ENCODE assay signal across 9 cellular contexts in genomic region chr10:79073784-79074432, GRCh38. TPM values are rescaled to one million over a fixed set of nuclear protein-coding genes. Genes with fewer than 3 reads are reported as not detected.
DNase-seq lines count a peak whose midpoint lies in the region; ATAC-seq and TF ChIP-seq lines count a peak whose summit lies in the region.
"Had no signal": no experiment of that assay in that cellular context is flagged by ENCODE, and none has a peak within 500 bp of the region (broad histone marks: within the 10 kb centered on the region; RNA-seq: fewer than 3 reads in every experiment).

No MANE protein-coding gene starts in this region.

- intact Hi-C loops in esophagus muscularis mucosa (cut with DNase I) = loop anchor here (5.0 kb wide), 1 partner anchor 73 kb away; no protein-coding TSS in a partner anchor

- no peaks in the 10 kb centered on the region for H3K27me3 ChIP-seq in esophagus muscularis mucosa
- 0 out of 2 replicates have a peak, but pooled peaks cover 3% of the 10 kb centered on the region for H3K27me3 ChIP-seq in Karpas-422 (ENCODE audit: low read length)

- no peak for TF ChIP-seq POLR2A in esophagus muscularis mucosa (IDR thresholded peaks at IDR 0.05; ENCODE audit: low read depth)

- H3K4me2 ChIP-seq in Karpas-422 (ENCODE audit: low read depth, low read length, poor library complexity, severe bottlenecking) = no peak overlapping the region

- H3K9ac ChIP-seq in Karpas-422 (ENCODE audit: low read length) = no peak overlapping the region

- no peaks in the 10 kb centered on the region for H3K79me2 ChIP-seq in Karpas-422 (ENCODE audit: low read length)

- peak overlapping the region; percentile 97 to 100 (median 99) for H3K27ac ChIP-seq in esophagus muscularis mucosa (replicated peaks in 1 of 4)
- no peak overlapping the region for H3K27ac ChIP-seq in Karpas-422 (ENCODE audit: low read length)

- no peaks in the 10 kb centered on the region for H3K27me3 Mint-ChIP-seq in activated T-helper 17 cell treated with anti-CD3 and anti-CD28 coated beads, Interleukin-2, amount 50 U/mL, for 72 hours

- no peaks in the 10 kb centered on the region for H3K9me2 ChIP-seq in Karpas-422 (replicated peaks; ENCODE audit: insufficient read depth, low read length)

- H3K36me3 ChIP-seq in esophagus muscularis mucosa (no peaks in the 10 kb centered on the region), Karpas-422 (ENCODE audit: insufficient read depth, low read length) (no peaks in the 10 kb centered on the region)

- no peak overlapping the region for H3K27ac Mint-ChIP-seq in activated T-helper 17 cell treated with anti-CD3 and anti-CD28 coated beads, Interleukin-2, amount 50 U/mL, for 72 hours
- H3K27ac Mint-ChIP-seq: T-helper 1 cell treated with Interleukin-12 subunit alpha and Interleukin-12 subunit beta and Interleukin-4 antibody, amounts not matched to agents 30 μg/mL and 1 μg/mL, for 36 hours had no signal

- no peaks in the 10 kb centered on the region for H3K9me3 ChIP-seq in esophagus muscularis mucosa
- H3K9me3 ChIP-seq in Karpas-422 (ENCODE audit: low read length) = no peaks in the 10 kb centered on the region

- H3K36me3 Mint-ChIP-seq in activated T-helper 17 cell treated with anti-CD3 and anti-CD28 coated beads, Interleukin-2, amount 50 U/mL, for 72 hours (ENCODE audit: low read depth) = peaks cover 10% of the 10 kb centered on the region

- H2AFZ ChIP-seq in Karpas-422 (ENCODE audit: low read length) = no peak overlapping the region

- no peak for ATAC-seq in omental fat pad (ENCODE audit: low FRiP score)
- ATAC-seq in HG03095 (IDR thresholded peaks at IDR 0.05; ENCODE audit: unreplicated experiment) = no peak
- no peak for ATAC-seq in activated T-helper 17 cell treated with anti-CD3 and anti-CD28 coated beads, Interleukin-2, amount 50 U/mL, for 72 hours (replicated peaks)

- H4K20me1 ChIP-seq in Karpas-422 (ENCODE audit: insufficient read depth, low read depth, low read length) = peaks cover 66% of the 10 kb centered on the region

- H3K4me1 Mint-ChIP-seq in activated T-helper 17 cell treated with anti-CD3 and anti-CD28 coated beads, Interleukin-2, amount 50 U/mL, for 72 hours = peaks cover 3% of the 10 kb centered on the region

- H3K9me3 Mint-ChIP-seq in activated T-helper 17 cell treated with anti-CD3 and anti-CD28 coated beads, Interleukin-2, amount 50 U/mL, for 72 hours = no peaks in the 10 kb centered on the region
- H3K9me3 Mint-ChIP-seq: T-helper 1 cell treated with Interleukin-12 subunit alpha and Interleukin-12 subunit beta and Interleukin-4 antibody, amounts not matched to agents 30 μg/mL and 1 μg/mL, for 36 hours had no signal

- no peak overlapping the region for H3K4me3 ChIP-seq in AG10803 (ENCODE audit: low read length)
- peak overlapping the region; percentile 29 for H3K4me3 ChIP-seq in LNCaP clone FGC (ENCODE audit: low read depth, low read length)
- peak overlapping the region; percentile 27 to 97 (median 32) for H3K4me3 ChIP-seq in esophagus muscularis mucosa
- H3K4me3 ChIP-seq in Karpas-422 (ENCODE audit: low read length) = no peak overlapping the region

- no peak for TF ChIP-seq CTCF in AG10803 (conservative IDR thresholded peaks at IDR 0.05; ENCODE audit: low read length)
- TF ChIP-seq CTCF in LNCaP clone FGC (IDR thresholded peaks at IDR 0.05; ENCODE audit: control insufficient read depth, extremely low read depth, insufficient read depth) = no peak
- no peak for TF ChIP-seq CTCF in esophagus muscularis mucosa (IDR thresholded peaks at IDR 0.05)
- no peak for TF ChIP-seq CTCF in omental fat pad (IDR thresholded peaks at IDR 0.05)

- WGBS in esophagus muscularis mucosa = 56% methylated on average over 13 of the region's 15 CpGs

- peak; percentile 59 for DNase-seq in AG10803 (ENCODE audit: low read depth)
- no peak for DNase-seq in LNCaP clone FGC (ENCODE audit: low read depth)
- no peak for DNase-seq in esophagus muscularis mucosa (ENCODE audit: extremely low spot score)
- peak; percentile 53 for DNase-seq in omental fat pad (ENCODE audit: low spot score)
- DNase-seq in NK-92 treated with Interleukin-12 subunit alpha and Interleukin-12 subunit beta, amount 100 ng/mL, for 24 hours (lab: John Stamatoyannopoulos, UW) = no peak
- DNase-seq in Karpas-422 = no peak

- no peak for TF ChIP-seq EP300 in esophagus muscularis mucosa (IDR thresholded peaks at IDR 0.05)

- H3K4me1 ChIP-seq in esophagus muscularis mucosa (peaks cover 72 to 82% (median 82%) of the 10 kb centered on the region in 4 donors), Karpas-422 (ENCODE audit: low read length) (peaks cover 24% of the 10 kb centered on the region)

- H3K4me3 Mint-ChIP-seq in activated T-helper 17 cell treated with anti-CD3 and anti-CD28 coated beads, Interleukin-2, amount 50 U/mL, for 72 hours = no peak overlapping the region
- H3K4me3 Mint-ChIP-seq: T-helper 1 cell treated with Interleukin-12 subunit alpha and Interleukin-12 subunit beta and Interleukin-4 antibody, amounts not matched to agents 30 μg/mL and 1 μg/mL, for 36 hours had no signal

RNA-seq across cellular contexts. Expression of gene ZMIZ1, which starts 5.1 kb away (rescaled TPM):
- total RNA-seq in esophagus muscularis mucosa = 10 to 100 TPM; 48.7 to 87.2 (median 66.0) TPM
- total RNA-seq in omental fat pad = 10 to 100 TPM; 24.2 to 64.8 (median 43.1) TPM
- total RNA-seq in Karpas-422 (2014; rRNA removed; shearing (Covaris generic); ENCODE audit: low replicate concordance) = 63.0 and 73.1 TPM in 2 replicates
- total RNA-seq in activated T-helper 17 cell treated with anti-CD3 and anti-CD28 coated beads, Interleukin-2, amount 50 U/mL, for 72 hours = 10 to 100 TPM; 32.9 to 82.6 TPM

Comparison
In these comparisons a context has a peak if more than half of its experiments do, and no peak if none do; other contexts are left out.
1. DNase-seq: peak in AG10803 (single experiment) and omental fat pad (single experiment); none in LNCaP clone FGC (single experiment), esophagus muscularis mucosa (single experiment), NK-92 treated with Interleukin-12 subunit alpha and Interleukin-12 subunit beta, amount 100 ng/mL, for 24 hours (single experiment) and Karpas-422 (single experiment).
2. H3K4me3 ChIP-seq: peak in LNCaP clone FGC (single experiment) and esophagus muscularis mucosa (4 of 4); none in AG10803 (single experiment) and Karpas-422 (single experiment).